Comparison of ENCODE assay signal across 8 cellular contexts in the genomic region with DNA sequence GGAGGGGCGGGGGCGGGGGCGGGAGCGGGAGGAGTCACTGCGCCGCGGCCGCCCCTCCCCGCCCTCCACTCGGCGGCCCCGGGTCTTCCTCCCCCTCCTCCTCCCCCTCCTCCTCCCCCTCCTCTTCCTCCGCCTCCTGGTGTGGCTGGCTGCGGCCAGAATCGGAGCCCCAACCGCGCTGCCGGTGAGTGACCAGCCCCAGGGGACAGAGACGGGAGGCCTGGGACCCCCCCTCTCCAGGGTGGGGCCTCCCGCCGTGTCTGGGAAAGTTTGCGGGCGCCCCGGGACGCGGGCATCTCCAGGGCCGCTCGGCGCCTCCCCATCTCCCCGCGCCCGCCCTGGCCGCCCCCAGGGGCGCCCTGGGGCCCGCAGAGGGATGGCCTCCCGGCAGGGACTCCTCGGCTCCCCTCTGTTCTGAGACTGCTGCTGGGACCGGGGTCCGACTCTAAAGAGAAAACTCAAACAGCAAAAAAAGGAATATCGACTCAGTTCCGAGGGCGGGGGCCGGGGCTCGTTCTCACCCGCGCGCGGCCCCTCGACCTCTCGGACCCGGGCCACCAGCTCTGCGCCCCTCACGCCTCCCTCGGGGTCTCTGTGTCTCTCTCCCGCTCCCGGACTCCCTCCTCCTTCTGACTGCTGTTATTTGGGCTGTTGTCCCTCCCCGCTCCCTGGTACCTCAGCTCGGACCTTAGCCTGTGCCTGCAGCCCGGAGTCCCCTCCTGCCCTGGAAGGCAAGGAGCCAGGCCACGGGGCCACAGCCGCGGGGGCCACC. TPM values are rescaled to one million over a fixed set of nuclear protein-coding genes. Genes with fewer than 3 reads are reported as not detected.
DNase-seq lines count a peak whose midpoint lies in the region; ATAC-seq and TF ChIP-seq lines count a peak whose summit lies in the region.

A gene with protein sequence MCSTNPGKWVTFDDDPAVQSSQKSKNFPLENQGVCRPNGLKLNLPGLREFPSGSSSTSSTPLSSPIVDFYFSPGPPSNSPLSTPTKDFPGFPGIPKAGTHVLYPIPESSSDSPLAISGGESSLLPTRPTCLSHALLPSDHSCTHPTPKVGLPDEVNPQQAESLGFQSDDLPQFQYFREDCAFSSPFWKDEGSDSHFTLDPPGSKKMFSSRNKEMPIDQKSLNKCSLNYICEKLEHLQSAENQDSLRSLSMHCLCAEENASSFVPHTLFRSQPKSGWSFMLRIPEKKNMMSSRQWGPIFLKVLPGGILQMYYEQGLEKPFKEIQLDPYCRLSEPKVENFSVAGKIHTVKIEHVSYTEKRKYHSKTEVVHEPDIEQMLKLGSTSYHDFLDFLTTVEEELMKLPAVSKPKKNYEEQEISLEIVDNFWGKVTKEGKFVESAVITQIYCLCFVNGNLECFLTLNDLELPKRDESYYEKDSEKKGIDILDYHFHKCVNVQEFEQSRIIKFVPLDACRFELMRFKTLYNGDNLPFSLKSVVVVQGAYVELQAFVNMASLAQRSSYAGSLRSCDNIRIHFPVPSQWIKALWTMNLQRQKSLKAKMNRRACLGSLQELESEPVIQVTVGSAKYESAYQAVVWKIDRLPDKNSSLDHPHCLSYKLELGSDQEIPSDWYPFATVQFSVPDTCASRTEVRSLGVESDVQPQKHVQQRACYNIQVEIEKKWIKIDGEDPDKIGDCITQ (plus strand): TSS at position 122 of the 772 bp plus-strand sequence. CDS start 50,480 bp downstream, outside the sequence.

- DNase-seq in BE2C (peak; percentile 13), NCI-H226 (peak; percentile 6), activated gamma-delta T cell (lab: John Stamatoyannopoulos, UW) (peak; percentile 18), Right ventricle myocardium superior (peak; percentile 70), ovary (peak; percentile 72 to 82 (median 75)), GM19240 (ENCODE audit: insufficient read length, low spot score) (no peak)

- TF ChIP-seq CTCF in BE2C (IDR thresholded peaks at IDR 0.05; ENCODE audit: low read depth, low read length) (no peak), ovary (IDR thresholded peaks at IDR 0.05) (no peak)

- TF ChIP-seq POLR2A in ovary (IDR thresholded peaks at IDR 0.05) = no peak

- intact Hi-C loops in Right ventricle myocardium superior (cut with DNase I) = no loop called here
- intact Hi-C loops in ovary (cut with DNase I) = no loop called here

- peak within 1 kb of the TSS; percentile 89 to 96 for H3K27ac ChIP-seq in ovary

- no peak for TF ChIP-seq EP300 in ovary (IDR thresholded peaks at IDR 0.05)

- H3K9me3 ChIP-seq in BE2C = no peaks in the 10 kb centered on the region
- H3K9me3 ChIP-seq in ovary = no peaks in the 10 kb centered on the region

- no peaks in the 10 kb centered on the region for H3K36me3 ChIP-seq in BE2C
- no peaks in the 10 kb centered on the region for H3K36me3 ChIP-seq in ovary

- ATAC-seq in GM19438 (IDR thresholded peaks at IDR 0.05; ENCODE audit: low read depth, unreplicated experiment) (peak; percentile 48), Right ventricle myocardium superior (ENCODE audit: poor library complexity) (peak; percentile 80), HG03439 (IDR thresholded peaks at IDR 0.05; ENCODE audit: unreplicated experiment) (no peak)

- H3K27me3 ChIP-seq in BE2C (no peaks in the 10 kb centered on the region), ovary (no peaks in the 10 kb centered on the region)

- no peaks in the 10 kb centered on the region for H3K4me1 ChIP-seq in BE2C
- peaks cover 12% of the 10 kb centered on the region for H3K4me1 ChIP-seq in ovary (ENCODE audit: insufficient read depth)

- WGBS in ovary, 3 donors = 0 to 1% (median 0%) methylated on average over 43 to 59 of the region's 62 CpGs

- H3K4me3 ChIP-seq in BE2C (ENCODE audit: low read depth, low read length) = peak within 1 kb of the TSS; percentile 56
- peak within 1 kb of the TSS; percentile 97 for H3K4me3 ChIP-seq in ovary

RNA-seq across cellular contexts. Expression of the gene that starts here (rescaled TPM):
- not detected for polyA plus RNA-seq in BE2C (2012; ENCODE audit: insufficient read depth, insufficient read length, low read depth)
- total RNA-seq in Right ventricle myocardium superior = 8.1 TPM
- total RNA-seq in ovary = 10 to 100 TPM; 17.7 to 52.5 (median 38.0) TPM
- 10 to 100 TPM; 26.5 to 46.0 TPM for polyA plus RNA-seq in ovary
